ENCODE assay signal across 8 cellular contexts in the genomic region with DNA sequence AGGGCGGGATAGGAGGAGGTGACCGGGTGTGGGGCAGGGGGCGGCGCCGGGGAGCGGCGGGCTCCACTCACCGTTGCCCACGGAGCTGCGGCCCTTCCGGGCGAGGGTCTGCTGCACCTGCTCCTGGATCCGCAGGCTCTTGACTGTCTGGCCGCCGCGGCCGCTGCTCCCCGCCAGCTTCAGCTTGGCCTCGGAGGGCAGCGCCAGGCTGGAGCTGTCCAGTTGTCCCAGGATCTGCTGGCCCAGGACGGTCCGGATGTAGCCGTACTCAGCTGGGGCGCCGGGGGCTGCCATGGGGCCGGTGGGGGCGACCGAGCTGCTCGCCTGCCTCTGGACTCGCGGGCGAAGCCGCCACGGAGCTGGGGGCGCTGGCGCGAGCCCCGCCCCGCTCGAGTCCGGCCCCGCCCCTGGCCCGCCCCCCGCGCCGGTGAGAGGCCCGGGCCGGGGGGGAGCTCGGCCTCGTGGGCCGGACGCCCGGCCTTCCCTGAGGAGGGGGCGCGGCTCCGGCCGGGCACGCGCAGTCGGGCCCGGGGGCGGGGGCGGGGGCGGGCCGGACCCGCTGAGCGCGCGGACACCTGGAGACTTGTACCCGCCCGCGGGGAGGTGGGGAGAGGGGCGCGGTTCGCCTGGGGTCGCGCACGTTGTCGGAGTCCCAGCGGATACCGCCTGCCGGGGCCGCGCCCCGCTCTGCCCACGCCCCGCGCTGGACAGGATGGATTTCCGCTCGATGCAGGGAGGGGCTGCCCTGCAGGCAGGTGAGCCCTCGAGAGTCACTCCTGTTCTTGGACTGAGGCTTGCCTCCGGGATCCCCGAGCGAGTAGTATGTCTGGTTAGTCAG. TPM values are rescaled to one million over a fixed set of nuclear protein-coding genes. Genes with fewer than 3 reads are reported as not detected.
DNase-seq lines count a peak whose midpoint lies in the region; ATAC-seq and TF ChIP-seq lines count a peak whose summit lies in the region.

A gene (minus strand): TSS at position 340 of the 838 bp plus-strand sequence. CDS start 46 bp downstream, at position 294.

- no peaks in the 10 kb centered on the region for H4K20me1 ChIP-seq in hepatocyte (ENCODE audit: insufficient read depth, poor library complexity, severe bottlenecking)

- DNase-seq in activated CD4-positive, alpha-beta T cell treated with anti-CD3 and anti-CD28 coated beads for 36 hours, result peak; percentile 43
- DNase-seq in activated CD4-positive, alpha-beta T cell treated with anti-CD3 and anti-CD28 coated beads, Interleukin-2, amount 50 U/mL, for 4 hours, result no peak
- peak; percentile 87 for DNase-seq in NCI-H526 treated with DMSO at 0.1 percent for 48 hours (lab: John Stamatoyannopoulos, UW)
- DNase-seq in adipocyte (ENCODE audit: low read depth), result no peak
- peak; percentile 92 for DNase-seq in hepatocyte (ENCODE audit: low spot score)
- peak; percentile 99 for DNase-seq in progenitor cell of endocrine pancreas (ENCODE audit: low spot score, unreplicated experiment)

- CTCF ChIA-PET in activated CD4-positive, alpha-beta T cell treated with anti-CD3 and anti-CD28 coated beads for 36 hours (lab: Charles Lee), result no interaction called here

- WGBS in hepatocyte (ENCODE audit: low lambda C conversion rate, missing lambda C conversion rate), result 0% methylated on average over 15 of the region's 94 CpGs

- no peaks in the 10 kb centered on the region for H3K9me3 Mint-ChIP-seq in activated CD4-positive, alpha-beta T cell treated with anti-CD3 and anti-CD28 coated beads for 36 hours (ENCODE audit: low read depth)
- no peaks in the 10 kb centered on the region for H3K9me3 Mint-ChIP-seq in progenitor cell of endocrine pancreas (ENCODE audit: low read depth)

- H3K4me3 ChIP-seq in adipocyte (ENCODE audit: low read length), result peak within 1 kb of the TSS; percentile 79
- H3K4me3 ChIP-seq in hepatocyte, result peak within 1 kb of the TSS; percentile 72

- peaks cover 29% of the 10 kb centered on the region for H3K27me3 ChIP-seq in adipocyte (replicated peaks; ENCODE audit: control insufficient read depth, insufficient read depth, low read length)
- no peaks in the 10 kb centered on the region for H3K27me3 ChIP-seq in hepatocyte

- peak; percentile 51 for ATAC-seq in activated CD4-positive, alpha-beta T cell treated with anti-CD3 and anti-CD28 coated beads for 36 hours
- ATAC-seq in HG03025 (IDR thresholded peaks at IDR 0.05; ENCODE audit: low FRiP score, unreplicated experiment) (peak; percentile 74), GM18520 (IDR thresholded peaks at IDR 0.05; ENCODE audit: unreplicated experiment) (no peak)

- POLR2A ChIA-PET in activated CD4-positive, alpha-beta T cell treated with anti-CD3 and anti-CD28 coated beads for 36 hours (lab: Charles Lee), result no interaction called here

- no peaks in the 10 kb centered on the region for H3K9me3 ChIP-seq in adipocyte (ENCODE audit: control insufficient read depth, low read length)
- no peaks in the 10 kb centered on the region for H3K9me3 ChIP-seq in hepatocyte (ENCODE audit: low read depth)

- H3K36me3 Mint-ChIP-seq in activated CD4-positive, alpha-beta T cell treated with anti-CD3 and anti-CD28 coated beads for 36 hours (ENCODE audit: low read depth), result no peaks in the 10 kb centered on the region
- H3K36me3 Mint-ChIP-seq in progenitor cell of endocrine pancreas (ENCODE audit: insufficient read depth), result no peaks in the 10 kb centered on the region

- peak within 1 kb of the TSS; percentile 62 for H3K9ac ChIP-seq in adipocyte (ENCODE audit: low read length)

- H2AFZ ChIP-seq in hepatocyte, result peak within 1 kb of the TSS; percentile 62

- H3K27me3 Mint-ChIP-seq in activated CD4-positive, alpha-beta T cell treated with anti-CD3 and anti-CD28 coated beads for 36 hours, result peaks cover 50% of the 10 kb centered on the region
- H3K27me3 Mint-ChIP-seq in progenitor cell of endocrine pancreas, result no peaks in the 10 kb centered on the region

- H3K4me1 ChIP-seq in adipocyte (ENCODE audit: control insufficient read depth, insufficient read depth, low read length) (peaks cover 16% of the 10 kb centered on the region), hepatocyte (ENCODE audit: insufficient read depth) (peaks cover 50% of the 10 kb centered on the region)

- peak within 1 kb of the TSS; percentile 88 for H3K4me2 ChIP-seq in hepatocyte

- H3K36me3 ChIP-seq in adipocyte (ENCODE audit: control insufficient read depth, insufficient read depth, low read length, severe bottlenecking), result no peaks in the 10 kb centered on the region
- no peaks in the 10 kb centered on the region for H3K36me3 ChIP-seq in hepatocyte (replicated peaks; ENCODE audit: insufficient read depth, low read depth)

- H3K4me3 Mint-ChIP-seq in activated CD4-positive, alpha-beta T cell treated with anti-CD3 and anti-CD28 coated beads for 36 hours, result peak within 1 kb of the TSS; percentile 62
- H3K4me3 Mint-ChIP-seq in progenitor cell of endocrine pancreas (ENCODE audit: low read depth), result peak within 1 kb of the TSS; percentile 96

- intact Hi-C loops in activated CD4-positive, alpha-beta T cell treated with anti-CD3 and anti-CD28 coated beads for 36 hours (cut with DNase I, micrococcal nuclease), result no loop called here

- TF ChIP-seq CTCF in hepatocyte (IDR thresholded peaks at IDR 0.05; ENCODE audit: poor library complexity), result no peak
- TF ChIP-seq CTCF in progenitor cell of endocrine pancreas (IDR thresholded peaks at IDR 0.05; ENCODE audit: unreplicated experiment), result peak; percentile 14

- H3K27ac Mint-ChIP-seq in activated CD4-positive, alpha-beta T cell treated with anti-CD3 and anti-CD28 coated beads for 36 hours, result no peak within 1 kb of the TSS
- H3K27ac Mint-ChIP-seq in progenitor cell of endocrine pancreas, result peak within 1 kb of the TSS; percentile 97

- H3K79me2 ChIP-seq in hepatocyte, result peaks cover 29% of the 10 kb centered on the region

- H3K4me1 Mint-ChIP-seq in activated CD4-positive, alpha-beta T cell treated with anti-CD3 and anti-CD28 coated beads for 36 hours, result peaks cover 15% of the 10 kb centered on the region
- H3K4me1 Mint-ChIP-seq in progenitor cell of endocrine pancreas (ENCODE audit: low read depth), result peaks cover 65% of the 10 kb centered on the region

- H3K27ac ChIP-seq in hepatocyte, result peak within 1 kb of the TSS; percentile 79

- no peaks in the 10 kb centered on the region for H3K9me2 ChIP-seq in hepatocyte (replicated peaks; ENCODE audit: insufficient read depth)

RNA-seq across cellular contexts. Expression of the gene that starts here (rescaled TPM):
- total RNA-seq in activated CD4-positive, alpha-beta T cell treated with anti-CD3 and anti-CD28 coated beads for 36 hours, result under 1 TPM; 0.11 to 0.30 TPM
- 58.0 and 60.0 TPM in 2 replicates for total RNA-seq in hepatocyte
- polyA plus RNA-seq in hepatocyte, result 62.4 and 72.1 TPM in 2 replicates
- 102 and 103 TPM in 2 replicates for total RNA-seq in progenitor cell of endocrine pancreas

Comparison
In these comparisons a context has a peak if more than half of its experiments do, and no peak if none do; other contexts are left out.
1. RNA of the gene that starts here (total RNA-seq): 102 to 103 TPM in progenitor cell of endocrine pancreas and 58.0 to 60.0 TPM in hepatocyte; 0.11 to 0.30 TPM in activated CD4-positive, alpha-beta T cell treated with anti-CD3 and anti-CD28 coated beads for 36 hours; every median in the first group is over 10 times any median in the second.
2. Peak in DNase-seq and ATAC-seq in activated CD4-positive, alpha-beta T cell treated with anti-CD3 and anti-CD28 coated beads for 36 hours; RNA of the gene not detected or under 1 TPM.
3. DNase-seq: peak in NCI-H526 treated with DMSO at 0.1 percent for 48 hours (single experiment), hepatocyte (single experiment) and progenitor cell of endocrine pancreas (single experiment); none in activated CD4-positive, alpha-beta T cell treated with anti-CD3 and anti-CD28 coated beads, Interleukin-2, amount 50 U/mL, for 4 hours (0 of 2) and adipocyte (single experiment).